In the genomic region with DNA sequence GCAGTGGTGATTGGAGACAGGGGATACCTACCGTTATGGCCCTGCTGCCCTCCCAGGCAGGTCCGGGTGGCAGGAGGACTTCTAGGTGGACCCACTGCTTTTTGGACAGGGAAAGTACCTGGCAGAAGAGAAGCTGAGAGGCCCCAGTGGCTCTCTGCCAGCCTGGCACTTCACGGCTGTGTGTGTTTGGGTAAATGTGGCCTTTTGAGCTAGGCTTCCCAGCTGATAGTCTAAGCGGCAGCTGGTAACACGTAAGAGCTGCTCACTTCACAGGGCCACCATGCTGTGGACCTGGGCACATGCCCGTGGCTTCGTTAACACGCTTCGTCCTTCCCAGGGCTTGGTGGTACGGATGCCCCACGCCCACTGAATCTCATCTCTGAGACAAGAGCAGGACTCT, we compare ENCODE assay signal across 15 cellular contexts.
DNase-seq lines count a peak whose midpoint lies in the region; ATAC-seq and TF ChIP-seq lines count a peak whose summit lies in the region.
"Had no signal": no experiment of that assay in that cellular context is flagged by ENCODE, and none has a peak within 500 bp of the region (broad histone marks: within the 10 kb centered on the region; RNA-seq: fewer than 3 reads in every experiment).

No MANE protein-coding gene starts in this region.

- H3K36me3 ChIP-seq in prostate gland = no peaks in the 10 kb centered on the region

- no peaks in the 10 kb centered on the region for H3K27me3 ChIP-seq in prostate gland (replicated peaks; ENCODE audit: insufficient read depth)

- DNase-seq in NCI-H1092 treated with DMSO at 0.1 percent for 48 hours (lab: John Stamatoyannopoulos, UW) (peak; percentile 55), cerebellar cortex (ENCODE audit: low spot score) (peak; percentile 41), prostate gland (ENCODE audit: low spot score) (no peak), T-helper 1 cell (no peak), anterior cingulate cortex (lab: John Stamatoyannopoulos, UW) (no peak)
- DNase-seq: CD4-positive, alpha-beta memory T cell; DMS79 treated with DMSO at 0.1 percent for 48 hours; GDM1; NCI-H1694; NCI-H524; PC-3; SK-N-SH had no signal

- no peak for ATAC-seq in GM21528 (IDR thresholded peaks at IDR 0.05; ENCODE audit: low FRiP score, unreplicated experiment)
- ATAC-seq: GM23338, PC-3 had no signal

- no peak for TF ChIP-seq POLR2A in prostate gland (IDR thresholded peaks at IDR 0.05)

- H3K4me1 ChIP-seq in prostate gland (replicated peaks) = no peaks in the 10 kb centered on the region

- H3K27ac ChIP-seq in C4-2B (peak overlapping the region; percentile 50), prostate gland (peak overlapping the region; percentile 35)

- H3K9me3 ChIP-seq in prostate gland = no peaks in the 10 kb centered on the region
- H3K9me3 ChIP-seq: SK-N-SH had no signal

- WGBS in prostate gland = 68% methylated on average over 8 of the region's 11 CpGs

- intact Hi-C loops in prostate gland (cut with DNase I) = no loop called here

- TF ChIP-seq CTCF in C4-2B (conservative IDR thresholded peaks at IDR 0.05) (no peak), prostate gland (IDR thresholded peaks at IDR 0.05) (no peak)

- H3K4me3 ChIP-seq in prostate gland = no peak overlapping the region
- H3K4me3 ChIP-seq: GM23338 had no signal

Comparison
In these comparisons a context has a peak if more than half of its experiments do, and no peak if none do; other contexts are left out.
1. DNase-seq: peak in NCI-H1092 treated with DMSO at 0.1 percent for 48 hours (single experiment) and cerebellar cortex (single experiment); none in prostate gland (single experiment), T-helper 1 cell (0 of 5) and anterior cingulate cortex (0 of 58).